16 cellular contexts compared by ENCODE assay signal in genomic region chr6:107621216-107621940, GRCh38.
A peak's percentile ranks its signal among the peaks of the same experiment; 100 is the strongest.
DNase-seq lines count a peak whose midpoint lies in the region; TF ChIP-seq lines count a peak whose summit lies in the region.
"Had no signal": no experiment of that assay in that cellular context is flagged by ENCODE, and none has a peak within 500 bp of the region (broad histone marks: within the 10 kb centered on the region; RNA-seq: fewer than 3 reads in every experiment).

No MANE protein-coding gene starts in this region.

- no peaks in the 10 kb centered on the region for H3K27me3 ChIP-seq in H9 (ENCODE audit: insufficient read depth, low read length)
- H3K27me3 ChIP-seq in suprapubic skin = no peaks in the 10 kb centered on the region
- H3K27me3 ChIP-seq: cardiac muscle cell, tibial artery had no signal

- H3K36me3 Mint-ChIP-seq in H9 (ENCODE audit: insufficient read depth in 1 of 3, low read depth in 3 of 3) (no peaks in the 10 kb centered on the region), nephron progenitor cell (ENCODE audit: low read depth) (peaks cover 55% of the 10 kb centered on the region)
- H3K36me3 Mint-ChIP-seq: stimulated activated memory B cell treated with anti-CD40 and anti-IgM and Interleukin-4, amounts not matched to agents 10 μg/mL and 1 μg/mL and 100 μg/mL, for 72 hours; T-cell had no signal

- H3K79me1 ChIP-seq in H9 (ENCODE audit: insufficient read depth, low read depth, low read length, poor library complexity, severe bottlenecking) = no peaks in the 10 kb centered on the region

- no peak overlapping the region for H3K4me3 ChIP-seq in suprapubic skin
- H3K4me3 ChIP-seq: cardiac muscle cell, tibial artery had no signal

- no peak overlapping the region for H2BK15ac ChIP-seq in H9 (ENCODE audit: low read depth, low read length)

- no peak overlapping the region for H3K56ac ChIP-seq in H9 (ENCODE audit: insufficient read length, low read depth, low read length)

- no peak overlapping the region for H3K23ac ChIP-seq in H9 (ENCODE audit: insufficient read length, low read depth, low read length)

- no peak overlapping the region for H2BK120ac ChIP-seq in H9 (ENCODE audit: low read depth, low read length, poor library complexity, severe bottlenecking)

- H3K27me3 Mint-ChIP-seq in H9 (ENCODE audit: low read depth) = no peaks in the 10 kb centered on the region
- no peaks in the 10 kb centered on the region for H3K27me3 Mint-ChIP-seq in nephron progenitor cell (ENCODE audit: low read depth, poor library complexity)
- H3K27me3 Mint-ChIP-seq: B cell; stimulated activated memory B cell treated with anti-CD40 and anti-IgM and Interleukin-4, amounts not matched to agents 10 μg/mL and 1 μg/mL and 100 μg/mL, for 72 hours; T-cell had no signal

- TF ChIP-seq POLR2A in suprapubic skin (IDR thresholded peaks at IDR 0.05) = no peak

- H2BK20ac ChIP-seq in H9 (ENCODE audit: low read depth, low read length, poor library complexity, severe bottlenecking) = no peak overlapping the region

- no peak overlapping the region for H3K9ac ChIP-seq in H9 (ENCODE audit: extremely low read depth, insufficient read length, low read length)

- H3K9me3 Mint-ChIP-seq in H9 (no peaks in the 10 kb centered on the region), nephron progenitor cell (no peaks in the 10 kb centered on the region)
- H3K9me3 Mint-ChIP-seq: stimulated activated memory B cell treated with anti-CD40 and anti-IgM and Interleukin-4, amounts not matched to agents 10 μg/mL and 1 μg/mL and 100 μg/mL, for 72 hours; T-cell had no signal

- no peak overlapping the region for H4K91ac ChIP-seq in H9 (ENCODE audit: insufficient read length, low read depth, low read length)

- no peaks in the 10 kb centered on the region for H3K79me2 ChIP-seq in H9 (ENCODE audit: insufficient read depth, low read length)

- H3K9me3 ChIP-seq in H9 (ENCODE audit: control insufficient read depth, low read depth, low read length) (no peaks in the 10 kb centered on the region), suprapubic skin (no peaks in the 10 kb centered on the region)
- H3K9me3 ChIP-seq: tibial artery had no signal

- H3T11ph ChIP-seq in H9 (ENCODE audit: low read length) = no peak overlapping the region

- no peak overlapping the region for H3K14ac ChIP-seq in H9 (ENCODE audit: insufficient read depth, low read length)

- H3K4me3 Mint-ChIP-seq in H9 (no peak overlapping the region; a peak in 1 of 5 replicates), nephron progenitor cell (no peak overlapping the region)
- H3K4me3 Mint-ChIP-seq: B cell; stimulated activated memory B cell treated with anti-CD40 and anti-IgM and Interleukin-4, amounts not matched to agents 10 μg/mL and 1 μg/mL and 100 μg/mL, for 72 hours; T-cell had no signal

- H3K27ac ChIP-seq in H9 (ENCODE audit: insufficient read length, low read depth, low read length) (no peak overlapping the region), suprapubic skin (no peak overlapping the region)
- H3K27ac ChIP-seq: cardiac muscle cell, HL-60, tibial artery had no signal

- TF ChIP-seq EP300 in suprapubic skin (IDR thresholded peaks at IDR 0.05) = no peak

- H3K4ac ChIP-seq in H9 (ENCODE audit: low read depth, low read length) = no peak overlapping the region

- no peak overlapping the region for H2AFZ ChIP-seq in H9 (ENCODE audit: low read length)

- H3K23me2 ChIP-seq in H9 (ENCODE audit: insufficient read length, low read depth, low read length, poor library complexity, severe bottlenecking) = no peaks in the 10 kb centered on the region

- no peaks in the 10 kb centered on the region for H3K36me3 ChIP-seq in suprapubic skin
- H3K36me3 ChIP-seq: cardiac muscle cell, tibial artery had no signal

- H4K5ac ChIP-seq in H9 (ENCODE audit: insufficient read length, low read depth, low read length) = no peak overlapping the region

- H2AK5ac ChIP-seq in H9 (ENCODE audit: insufficient read length, low read length) = no peak overlapping the region

- H4K8ac ChIP-seq in H9 (replicated peaks; ENCODE audit: insufficient read length, low read depth, low read length) = no peak overlapping the region

- H3K27ac Mint-ChIP-seq in H9 (peak overlapping the region; percentile 12 to 68 (median 65); a peak in 6 of 7 replicates), nephron progenitor cell (peak overlapping the region; percentile 62)
- H3K27ac Mint-ChIP-seq: B cell; stimulated activated memory B cell treated with anti-CD40 and anti-IgM and Interleukin-4, amounts not matched to agents 10 μg/mL and 1 μg/mL and 100 μg/mL, for 72 hours had no signal

- H3K4me2 ChIP-seq in H9 (ENCODE audit: insufficient read depth, insufficient read length, low read length) = no peak overlapping the region

- no peak overlapping the region for H3K18ac ChIP-seq in H9 (ENCODE audit: insufficient read length, low read depth, low read length)

- DNase-seq in H9 (no peak), NCI-H146 treated with DMSO at 0.1 percent for 48 hours (lab: John Stamatoyannopoulos, UW; ENCODE audit: unreplicated experiment) (peak; percentile 96), NCI-H748 (lab: John Stamatoyannopoulos, UW; ENCODE audit: unreplicated experiment) (peak; percentile 94), nephron progenitor cell (no peak), suprapubic skin (ENCODE audit: low spot score in 2 of 2) (no peak), DMS79 (lab: John Stamatoyannopoulos, UW) (no peak)
- DNase-seq in NK-92 treated with Interleukin-12 subunit alpha and Interleukin-12 subunit beta, amount 100 ng/mL, for 24 hours (lab: John Stamatoyannopoulos, UW) = no peak
- DNase-seq: GOT3, KBM-7, NCI-H1105 treated with DMSO at 0.1 percent for 48 hours, T-cell, tibial artery had no signal

- no peak overlapping the region for H2BK5ac ChIP-seq in H9 (ENCODE audit: insufficient read length, low read length)

- WGBS in H9 (ENCODE audit: extremely low coverage, insufficient read length, low lambda C conversion rate) = no CpG with 5 or more reads among the region's 6 CpGs
- WGBS in suprapubic skin = 81% methylated on average over 6 of the region's 6 CpGs

- H3K4me1 Mint-ChIP-seq in H9 (peaks cover 50 to 57% of the 10 kb centered on the region in 2 experiments), nephron progenitor cell (peaks cover 73% of the 10 kb centered on the region)

- no peaks in the 10 kb centered on the region for H4K20me1 ChIP-seq in H9 (ENCODE audit: control insufficient read depth, insufficient read depth, insufficient read length)

- no peak overlapping the region for H2BK12ac ChIP-seq in H9 (ENCODE audit: insufficient read length, low read depth, low read length)

- TF ChIP-seq CTCF in H9 (conservative IDR thresholded peaks at IDR 0.05) (no peak), nephron progenitor cell (IDR thresholded peaks at IDR 0.05) (no peak), suprapubic skin (IDR thresholded peaks at IDR 0.05) (no peak)

- H3K4me1 ChIP-seq in H9 (ENCODE audit: insufficient read depth, low read length) (peaks cover 30% of the 10 kb centered on the region), suprapubic skin (no peaks in the 10 kb centered on the region)

Comparison
In these comparisons a context has a peak if more than half of its experiments do, and no peak if none do; other contexts are left out.
1. DNase-seq: peak in NCI-H146 treated with DMSO at 0.1 percent for 48 hours (single experiment) and NCI-H748 (single experiment); none in H9 (single experiment), nephron progenitor cell (single experiment), suprapubic skin (0 of 2), DMS79 (single experiment) and NK-92 treated with Interleukin-12 subunit alpha and Interleukin-12 subunit beta, amount 100 ng/mL, for 24 hours (single experiment).